ENCODE assay signal across 3 cellular contexts in genomic region chr19:46511237-46511636, GRCh38.
A peak's percentile ranks its signal among the peaks of the same experiment; 100 is the strongest.
TF ChIP-seq lines count a peak whose summit lies in the region.

No MANE protein-coding gene starts in this region.

TF ChIP-seq in HepG2, 621 proteins besides CTCF, POLR2A, EP300 and RAD21:
- TF ChIP-seq BCL3 (CRISPR knock-in tag; IDR thresholded peaks at IDR 0.05) (no peak), ZNF331 (CRISPR knock-in tag; IDR thresholded peaks at IDR 0.05) (peak; percentile 99)
TF ChIP-seq in HepG2: peak in this region for 1.

TF ChIP-seq in GM23338, 12 proteins besides CTCF, POLR2A, EP300 and RAD21:
- no peak for TF ChIP-seq POLR2AphosphoS5 (IDR thresholded peaks at IDR 0.05; ENCODE audit: low read depth)
- no peak for TF ChIP-seq EZH2 (IDR thresholded peaks at IDR 0.05; ENCODE audit: low read depth, unreplicated experiment)
- TF ChIP-seq ZNF331 (CRISPR knock-in tag; IDR thresholded peaks at IDR 0.05; ENCODE audit: low read depth): peak; percentile 82
- no peak for TF ChIP-seq ETS1 (IDR thresholded peaks at IDR 0.05)
- no peak for TF ChIP-seq EZH2phosphoT487 (IDR thresholded peaks at IDR 0.05; ENCODE audit: unreplicated experiment)
- no peak for TF ChIP-seq REST (IDR thresholded peaks at IDR 0.05; ENCODE audit: unreplicated experiment)
- TF ChIP-seq JUNB (IDR thresholded peaks at IDR 0.05; ENCODE audit: unreplicated experiment): no peak
- TF ChIP-seq ZNF462 (CRISPR knock-in tag; IDR thresholded peaks at IDR 0.05): no peak

TF ChIP-seq in HEK293, 187 proteins besides CTCF, POLR2A, EP300 and RAD21:
- TF ChIP-seq SETDB1 (IDR thresholded peaks at IDR 0.05; ENCODE audit: insufficient read length, low read length): peak; percentile 57
- TF ChIP-seq ZNF133 (tag by site-specific recombination; IDR thresholded peaks at IDR 0.05): no peak
